10 cellular contexts compared by ENCODE assay signal in the genomic region with DNA sequence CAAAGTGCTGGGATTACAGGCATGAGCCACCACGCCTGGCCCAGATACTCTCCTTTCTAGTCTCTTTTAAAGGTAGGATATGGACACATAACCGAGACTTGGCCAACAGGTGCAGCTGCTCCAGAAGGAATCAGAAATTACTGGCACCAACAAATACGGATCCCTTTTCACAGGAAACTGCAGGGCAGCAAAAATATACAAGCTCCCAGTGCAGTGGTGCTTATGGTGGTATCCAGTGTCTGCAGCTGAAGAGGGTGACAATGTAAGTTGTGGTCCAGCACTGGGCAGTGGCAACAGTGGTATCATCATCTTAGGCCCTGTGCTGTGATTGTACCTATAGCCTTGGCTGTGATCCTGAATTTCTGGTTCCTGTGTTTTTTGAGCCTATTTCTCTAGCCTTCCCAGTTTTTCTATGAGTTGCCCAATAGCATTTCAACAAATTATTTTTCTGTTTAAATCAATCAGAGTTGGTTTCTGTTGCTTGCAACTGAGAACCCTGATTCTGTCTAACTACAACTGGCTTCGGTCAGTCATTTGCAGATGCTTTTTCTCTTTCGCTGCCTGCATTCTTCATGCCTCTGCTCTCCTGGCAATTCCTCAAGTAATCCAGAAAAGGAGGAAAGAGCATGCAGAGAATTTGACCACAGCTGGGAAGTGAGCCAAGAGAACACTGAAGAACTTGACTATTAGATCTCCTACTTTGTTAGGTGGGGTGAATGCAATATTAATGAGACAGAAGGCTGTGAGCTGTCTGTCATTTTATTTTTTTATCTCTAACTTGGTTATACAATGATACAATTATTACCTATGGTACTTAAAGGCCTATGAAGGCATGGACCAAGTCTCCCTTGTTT. TPM values are rescaled to one million over a fixed set of nuclear protein-coding genes. Genes with fewer than 3 reads are reported as not detected.
DNase-seq lines count a peak whose midpoint lies in the region; ATAC-seq and TF ChIP-seq lines count a peak whose summit lies in the region.
"Had no signal": no experiment of that assay in that cellular context is flagged by ENCODE, and none has a peak within 500 bp of the region (broad histone marks: within the 10 kb centered on the region; RNA-seq: fewer than 3 reads in every experiment).

No MANE protein-coding gene starts in this region.

- DNase-seq in ACHN (peak; percentile 99), HFFc6 (peak; percentile 96), astrocyte of the cerebellum (ENCODE audit: low read depth) (peak; percentile 100), left lung (peak in 1 of 2 donors; percentile 58), neural progenitor cell (ENCODE audit: low spot score) (no peak), NCI-H187 (lab: John Stamatoyannopoulos, UW) (no peak)
- DNase-seq in NK-92 treated with Interleukin-12 subunit alpha and Interleukin-12 subunit beta, amount 100 ng/mL, for 24 hours (lab: John Stamatoyannopoulos, UW) = no peak
- DNase-seq: activated naive CD4-positive, alpha-beta T cell treated with Interleukin-2 at 50 U/mL for 16 hours had no signal

- peaks cover 4% of the 10 kb centered on the region for H4K20me1 ChIP-seq in neural progenitor cell (ENCODE audit: low read depth)

- peak overlapping the region in 1 of 2 donors; percentile 51 for H3K27ac ChIP-seq in left lung
- no peak overlapping the region for H3K27ac ChIP-seq in neural progenitor cell

- H3K27ac Mint-ChIP-seq in HFFc6 = peak overlapping the region; percentile 79
- no peak overlapping the region for H3K27ac Mint-ChIP-seq in neural progenitor cell

- H3K27me3 Mint-ChIP-seq in HFFc6 (ENCODE audit: insufficient read depth) = no peaks in the 10 kb centered on the region
- peaks cover 4% of the 10 kb centered on the region for H3K27me3 Mint-ChIP-seq in neural progenitor cell (ENCODE audit: insufficient read depth, low read depth)

- H3K4me3 Mint-ChIP-seq in HFFc6 = peak overlapping the region; percentile 65
- H3K4me3 Mint-ChIP-seq in neural progenitor cell = no peak overlapping the region

- ATAC-seq in left lung (peak; percentile 13), GM18870 (IDR thresholded peaks at IDR 0.05; ENCODE audit: unreplicated experiment) (no peak)
- ATAC-seq: mucosa of descending colon had no signal

- H3K27me3 ChIP-seq in left lung = no peaks in the 10 kb centered on the region
- peaks cover 10% of the 10 kb centered on the region for H3K27me3 ChIP-seq in neural progenitor cell

- H3F3A ChIP-seq in neural progenitor cell (ENCODE audit: low read depth) = peaks cover 28% of the 10 kb centered on the region

- no peak overlapping the region for H3K4me2 ChIP-seq in neural progenitor cell

- H3K4me1 Mint-ChIP-seq in HFFc6 (ENCODE audit: low read depth) (peaks cover 76% of the 10 kb centered on the region), neural progenitor cell (peaks cover 39% of the 10 kb centered on the region)

- H3K4me1 ChIP-seq in left lung (peaks cover 30 to 66% of the 10 kb centered on the region in 2 donors), neural progenitor cell (peaks cover 27% of the 10 kb centered on the region)

- no peaks in the 10 kb centered on the region for H3K79me2 ChIP-seq in neural progenitor cell (ENCODE audit: low read depth)

- intact Hi-C loops in left lung (cut with DNase I) = no loop called here

- peaks cover 5% of the 10 kb centered on the region; the same call in 1 of the 2 replicates for H3K9me3 Mint-ChIP-seq in HFFc6
- peaks cover under 1% of the 10 kb centered on the region for H3K9me3 Mint-ChIP-seq in neural progenitor cell

- H3K36me3 Mint-ChIP-seq in HFFc6 (ENCODE audit: low read depth) = no peaks in the 10 kb centered on the region
- H3K36me3 Mint-ChIP-seq in neural progenitor cell = no peaks in the 10 kb centered on the region

- in situ Hi-C loops in ACHN (cut with HindIII; ENCODE audit: low pct_ligation_motif_present, low pct_unique_long_range_greater_than_20kb, low sequenced_read_pairs) = no loop called here
- in situ Hi-C loops in astrocyte of the cerebellum (cut with HindIII; ENCODE audit: low sequenced_read_pairs) = no loop called here

- no peak overlapping the region for H3K4me3 ChIP-seq in astrocyte of the cerebellum (ENCODE audit: low read depth, low read length)
- H3K4me3 ChIP-seq in left lung = no peak overlapping the region
- H3K4me3 ChIP-seq in neural progenitor cell = no peak overlapping the region
- H3K4me3 ChIP-seq: mucosa of descending colon had no signal

- H3K36me3 ChIP-seq in left lung = no peaks in the 10 kb centered on the region
- H3K36me3 ChIP-seq in neural progenitor cell = no peaks in the 10 kb centered on the region

- H3K9me3 ChIP-seq in left lung = no peaks in the 10 kb centered on the region
- no peaks in the 10 kb centered on the region for H3K9me3 ChIP-seq in neural progenitor cell (ENCODE audit: low read depth)
- H3K9me3 ChIP-seq: mucosa of descending colon had no signal

- H2AFZ ChIP-seq in neural progenitor cell (replicated peaks) = no peak overlapping the region

- H3K9ac ChIP-seq in neural progenitor cell = no peak overlapping the region

- TF ChIP-seq CTCF in HFFc6 (IDR thresholded peaks at IDR 0.05) (no peak), astrocyte of the cerebellum (IDR thresholded peaks at IDR 0.05; ENCODE audit: low read depth, low read length, missing control alignments) (no peak), left lung (IDR thresholded peaks at IDR 0.05) (no peak), neural progenitor cell (IDR thresholded peaks at IDR 0.05) (no peak)

RNA-seq across cellular contexts. Expression of gene EML4, which starts 30.8 kb away (rescaled TPM):
- total RNA-seq in HFFc6 (2021; fragmentation: NEBNext Ultra II Directional; extraction: Animal tissue kit (Norgen Biotek cat#: 25700)) = 10 to 100 TPM; 31.7 to 35.8 (median 33.6) TPM
- total RNA-seq in left lung (10 to 100 TPM; 77.5 to 79.3 TPM), neural progenitor cell (ENCODE audit: low replicate concordance) (122 and 167 TPM in 2 replicates)

Comparison
In these comparisons a context has a peak if more than half of its experiments do, and no peak if none do; other contexts are left out.
1. DNase-seq: peak in ACHN (single experiment), HFFc6 (single experiment) and astrocyte of the cerebellum (single experiment); none in neural progenitor cell (single experiment), NCI-H187 (0 of 2) and NK-92 treated with Interleukin-12 subunit alpha and Interleukin-12 subunit beta, amount 100 ng/mL, for 24 hours (single experiment).